20 cellular contexts compared by ENCODE assay signal in the genomic region with DNA sequence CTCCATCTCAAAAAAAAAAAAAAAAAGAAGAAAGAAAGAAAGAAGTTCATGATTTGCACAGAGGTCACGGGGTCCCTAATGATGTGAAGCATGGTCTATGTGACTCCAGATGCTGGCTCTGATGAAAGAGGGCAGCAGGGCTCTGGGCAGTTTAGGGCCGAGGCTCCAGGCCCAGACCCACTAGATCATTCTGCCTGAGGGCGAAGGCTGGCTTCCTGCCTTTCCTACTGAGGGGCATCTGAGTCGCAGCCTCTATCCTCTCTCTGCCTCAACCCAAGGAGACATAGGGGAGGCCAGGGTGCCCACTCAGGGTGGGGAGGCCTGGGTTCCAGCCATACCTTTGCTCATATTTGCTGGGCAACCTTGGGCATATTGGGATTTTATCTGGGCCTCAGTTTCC. TPM values are rescaled to one million over a fixed set of nuclear protein-coding genes. Genes with fewer than 3 reads are reported as not detected.
DNase-seq lines count a peak whose midpoint lies in the region; ATAC-seq and TF ChIP-seq lines count a peak whose summit lies in the region.
"Had no signal": no experiment of that assay in that cellular context is flagged by ENCODE, and none has a peak within 500 bp of the region (broad histone marks: within the 10 kb centered on the region; RNA-seq: fewer than 3 reads in every experiment).

No MANE protein-coding gene starts in this region.

- CTCF ChIA-PET in Calu3 (lab: Charles Lee): interaction anchor here (0.6 kb wide), 1 partner anchor 33 kb away, joined by 4 read pairs; a partner anchor contains a TSS

- H3K4me3 Mint-ChIP-seq in activated T-cell treated with anti-CD3 and anti-CD28 coated beads, Interleukin-2, amount 50 U/mL, for 72 hours: no peak overlapping the region
- H3K4me3 Mint-ChIP-seq in neural crest cell: no peak overlapping the region
- no peak overlapping the region for H3K4me3 Mint-ChIP-seq in Calu3 (ENCODE audit: low read depth, unreplicated experiment)
- H3K4me3 Mint-ChIP-seq: GM23338 had no signal

- H3K27me3 Mint-ChIP-seq in activated T-cell treated with anti-CD3 and anti-CD28 coated beads, Interleukin-2, amount 50 U/mL, for 72 hours (ENCODE audit: low read depth): no peaks in the 10 kb centered on the region
- H3K27me3 Mint-ChIP-seq in neural crest cell (ENCODE audit: low read depth) (no peaks in the 10 kb centered on the region), Calu3 (ENCODE audit: unreplicated experiment) (no peaks in the 10 kb centered on the region)
- H3K27me3 Mint-ChIP-seq: CD8-positive, alpha-beta memory T cell had no signal

- DNase-seq in activated T-cell treated with anti-CD3 and anti-CD28 coated beads, Interleukin-2, amount 50 U/mL, for 72 hours: no peak
- DNase-seq in activated T-cell treated with anti-CD3 and anti-CD28 coated beads, Interleukin-2, amount 50 U/mL, for 48 hours: no peak
- DNase-seq in RPMI7951 (ENCODE audit: low read depth) (peak; percentile 21), neural crest cell (ENCODE audit: low read depth, low spot score) (no peak), Calu3 (no peak)
- no peak for DNase-seq in stimulated activated CD4-positive, alpha-beta T cell treated with anti-CD3 and anti-CD28 coated beads, Interleukin-4, amount 100 ng/mL, for 1 hour
- DNase-seq: C1 segment of cervical spinal cord; CD8-positive, alpha-beta memory T cell; KG1; NCI-H1105; NCI-H146; NCI-H2029; NCI-H345; NCI-H524 treated with DMSO at 0.1 percent for 48 hours; SJCRH30 had no signal

- peaks cover 6 to 7% of the 10 kb centered on the region in 2 donors for H3K36me3 Mint-ChIP-seq in activated T-cell treated with anti-CD3 and anti-CD28 coated beads, Interleukin-2, amount 50 U/mL, for 72 hours (ENCODE audit: insufficient read depth in 2 of 2)
- H3K36me3 Mint-ChIP-seq in neural crest cell (ENCODE audit: low read depth) (no peaks in the 10 kb centered on the region), Calu3 (ENCODE audit: insufficient read depth, unreplicated experiment) (peaks cover 12% of the 10 kb centered on the region)

- peak overlapping the region; percentile 25 for H3K27ac ChIP-seq in temporal lobe (ENCODE audit: low read depth, low read length)
- H3K27ac ChIP-seq: 22Rv1, SJCRH30 had no signal

- ATAC-seq in activated T-cell treated with anti-CD3 and anti-CD28 coated beads, Interleukin-2, amount 50 U/mL, for 72 hours (replicated peaks in 1 of 2): no peak
- ATAC-seq in GM18861 (IDR thresholded peaks at IDR 0.05; ENCODE audit: unreplicated experiment): no peak
- ATAC-seq: GM23338, Panc1 had no signal

- peak overlapping the region; percentile 46 for H3K27ac Mint-ChIP-seq in activated T-cell treated with anti-CD3 and anti-CD28 coated beads, Interleukin-2, amount 50 U/mL, for 72 hours
- H3K27ac Mint-ChIP-seq in neural crest cell (ENCODE audit: unreplicated experiment) (peak overlapping the region; percentile 43), Calu3 (ENCODE audit: unreplicated experiment) (no peak overlapping the region)
- H3K27ac Mint-ChIP-seq: CD8-positive, alpha-beta memory T cell; GM23338 had no signal

- H3K4me1 Mint-ChIP-seq in activated T-cell treated with anti-CD3 and anti-CD28 coated beads, Interleukin-2, amount 50 U/mL, for 72 hours (ENCODE audit: low read depth): peaks cover 50% of the 10 kb centered on the region
- H3K4me1 Mint-ChIP-seq in neural crest cell (peaks cover 18% of the 10 kb centered on the region), Calu3 (ENCODE audit: low read depth, unreplicated experiment) (peaks cover 8% of the 10 kb centered on the region)

- intact Hi-C loops in Calu3 (cut with micrococcal nuclease; ENCODE audit: unreplicated experiment): no loop called here

- no TSS peak for BruUV-seq in Calu3 (replicated peaks; lab: Mats Ljungman, UMichigan)

- TF ChIP-seq CTCF in neural crest cell (conservative IDR thresholded peaks at IDR 0.05): no peak
- no peak for TF ChIP-seq CTCF in Calu3 (IDR thresholded peaks at IDR 0.05; ENCODE audit: unreplicated experiment)

- H3K9me3 Mint-ChIP-seq in activated T-cell treated with anti-CD3 and anti-CD28 coated beads, Interleukin-2, amount 50 U/mL, for 72 hours: no peaks in the 10 kb centered on the region
- no peaks in the 10 kb centered on the region for H3K9me3 Mint-ChIP-seq in neural crest cell
- H3K9me3 Mint-ChIP-seq in Calu3 (ENCODE audit: low read depth, unreplicated experiment): peaks cover 3% of the 10 kb centered on the region
- H3K9me3 Mint-ChIP-seq: CD8-positive, alpha-beta memory T cell had no signal

RNA-seq across cellular contexts. Expression of a gene that starts 4.8 kb away (rescaled TPM):
- total RNA-seq in activated T-cell treated with anti-CD3 and anti-CD28 coated beads, Interleukin-2, amount 50 U/mL, for 72 hours: 1 to 10 TPM; 6.6 to 8.8 TPM
- 8.2 and 12.9 TPM in 2 replicates for total RNA-seq in RPMI7951 (2014; rRNA removed; shearing (Covaris generic))
- total RNA-seq in neural crest cell (4.4 and 4.5 TPM in 2 replicates), temporal lobe (3.9 TPM), Calu3 (2022) (3.2 and 4.0 TPM in 2 replicates)

RNA-seq across cellular contexts. Expression of a gene that starts 27.3 kb away (rescaled TPM):
- 10 to 100 TPM in 1 of 2 donors, 1 to 10 TPM in 1; 9.7 to 14.3 TPM for total RNA-seq in activated T-cell treated with anti-CD3 and anti-CD28 coated beads, Interleukin-2, amount 50 U/mL, for 72 hours
- total RNA-seq in RPMI7951 (2014; rRNA removed; shearing (Covaris generic)): 4.8 and 5.1 TPM in 2 replicates
- total RNA-seq in neural crest cell (7.8 and 8.1 TPM in 2 replicates), temporal lobe (21.9 TPM), Calu3 (2022) (10.7 and 11.6 TPM in 2 replicates)

RNA-seq across cellular contexts. Expression of a gene that starts 33.4 kb away (rescaled TPM):
- 1 to 10 TPM in 1 of 2 donors, under 1 TPM in 1; 0.44 to 1.3 TPM for total RNA-seq in activated T-cell treated with anti-CD3 and anti-CD28 coated beads, Interleukin-2, amount 50 U/mL, for 72 hours
- 11.7 and 15.4 TPM in 2 replicates for total RNA-seq in RPMI7951 (2014; rRNA removed; shearing (Covaris generic))
- total RNA-seq in neural crest cell (16.2 and 17.4 TPM in 2 replicates), temporal lobe (11.1 TPM), Calu3 (2022) (11.0 and 25.9 TPM in 2 replicates)

RNA-seq across cellular contexts. Expression of a gene that starts 48.7 kb away (rescaled TPM):
- total RNA-seq in activated T-cell treated with anti-CD3 and anti-CD28 coated beads, Interleukin-2, amount 50 U/mL, for 72 hours: 10 to 100 TPM; 75.7 to 90.4 TPM
- total RNA-seq in RPMI7951 (2014; rRNA removed; shearing (Covaris generic)): 56.8 and 64.3 TPM in 2 replicates
- total RNA-seq in neural crest cell (107 and 115 TPM in 2 replicates), temporal lobe (37.6 TPM), Calu3 (2022) (98.9 and 106 TPM in 2 replicates)

RNA-seq across cellular contexts. Expression of a gene that starts 54.3 kb away (rescaled TPM):
- 10 to 100 TPM in 1 of 2 donors, 1 to 10 TPM in 1; 7.2 to 11.9 TPM for total RNA-seq in activated T-cell treated with anti-CD3 and anti-CD28 coated beads, Interleukin-2, amount 50 U/mL, for 72 hours
- total RNA-seq in RPMI7951 (2014; rRNA removed; shearing (Covaris generic)): 4.3 and 5.9 TPM in 2 replicates
- total RNA-seq in neural crest cell (2.8 TPM in 2 replicates), temporal lobe (15.0 TPM), Calu3 (2022) (5.2 and 7.9 TPM in 2 replicates)
- total RNA-seq: SJCRH30 had no signal
